Comparison of ENCODE assay signal across 8 cellular contexts in the genomic region with DNA sequence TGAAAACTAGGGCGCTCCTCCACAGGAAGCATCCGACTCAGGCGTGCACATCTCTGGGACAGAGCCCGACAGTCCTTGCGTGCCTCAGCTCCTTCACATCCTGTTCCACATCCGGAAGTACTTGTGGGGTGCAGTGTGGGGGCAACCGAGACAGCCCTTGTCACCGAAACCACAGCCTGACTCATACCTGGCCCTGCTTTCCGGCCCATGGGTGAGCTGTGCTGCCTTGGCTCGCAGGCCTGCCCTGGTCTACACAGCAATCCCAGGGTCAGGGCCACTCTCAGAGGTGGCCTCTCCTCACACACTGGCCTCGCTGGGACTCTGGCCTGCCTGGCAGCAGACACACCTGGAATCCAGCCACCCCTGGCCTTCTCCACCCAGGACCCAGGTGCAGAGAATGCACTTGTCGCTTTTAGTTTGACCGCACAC.
DNase-seq lines count a peak whose midpoint lies in the region; ATAC-seq, FAIRE-seq and TF ChIP-seq lines count a peak whose summit lies in the region.

No MANE protein-coding gene starts in this region.

- intact Hi-C loops in left cardiac atrium (cut with DNase I): loop anchor here in 1 of 2 donors (10.0 kb wide), 1 partner anchor 98 kb away; a partner anchor contains a TSS

- POLR2A ChIA-PET in HEK293T (lab: Yijun Ruan, JAX): no interaction called here

- DNase-seq in RCC 7860 (ENCODE audit: low spot score): peak; percentile 89
- DNase-seq in activated T-helper 9 cell treated with anti-CD3 and anti-CD28 coated beads, Interleukin-2, amount 50 U/mL, for 16 hours (ENCODE audit: low read depth): peak; percentile 81
- DNase-seq in left cardiac atrium: peak; percentile 73
- DNase-seq in stimulated activated CD4-positive, alpha-beta T cell treated with anti-CD3 and anti-CD28 coated beads, Interleukin-15, amount 100 ng/mL, for 24 hours: peak; percentile 92
- no peak for DNase-seq in HEK293T (ENCODE audit: extremely low spot score)
- DNase-seq in medulla oblongata (ENCODE audit: extremely low spot score): no peak

- peak; percentile 80 for ATAC-seq in GM18520 (IDR thresholded peaks at IDR 0.05; ENCODE audit: unreplicated experiment)
- peak; percentile 94 for ATAC-seq in HG02981 (IDR thresholded peaks at IDR 0.05; ENCODE audit: unreplicated experiment)
- ATAC-seq in left cardiac atrium: peak; percentile 65 to 73

- peak; percentile 86 for FAIRE-seq in RCC 7860 (lab: Jason Lieb, UNC)

- CTCF ChIA-PET in HEK293T (lab: Yijun Ruan, JAX): no interaction called here

TF ChIP-seq in HEK293T, 16 proteins besides CTCF, POLR2A, EP300 and RAD21:
- TF ChIP-seq CTBP1 (IDR thresholded peaks at IDR 0.05; ENCODE audit: borderline replicate concordance) (no peak), FOXK2 (IDR thresholded peaks at IDR 0.05) (no peak), ARNT (IDR thresholded peaks at IDR 0.05) (no peak), SP1 (IDR thresholded peaks at IDR 0.05) (no peak)
TF ChIP-seq in HEK293T: peak in this region for 0.

Comparison
In these comparisons a context has a peak if more than half of its experiments do, and no peak if none do; other contexts are left out.
1. DNase-seq: peak in RCC 7860 (single experiment), activated T-helper 9 cell treated with anti-CD3 and anti-CD28 coated beads, Interleukin-2, amount 50 U/mL, for 16 hours (single experiment), left cardiac atrium (single experiment) and stimulated activated CD4-positive, alpha-beta T cell treated with anti-CD3 and anti-CD28 coated beads, Interleukin-15, amount 100 ng/mL, for 24 hours (single experiment); none in HEK293T (single experiment) and medulla oblongata (single experiment).
2. Peak in every context shown above with its lines, with median percentiles within 50 percentile points of each other: ATAC-seq.